In genomic region chr2:101120124-101120996, GRCh38 we compare ENCODE assay signal across 1 cellular context.
A peak's percentile ranks its signal among the peaks of the same experiment; 100 is the strongest.
TF ChIP-seq lines count a peak whose summit lies in the region.

No MANE protein-coding gene starts in this region.

TF ChIP-seq in HepG2, 621 proteins besides CTCF, POLR2A, EP300 and RAD21 (continued from another document and continues in another):
- peak; percentile 18; the same call in 1 of the 2 replicates for TF ChIP-seq SMC3 (IDR thresholded peaks at IDR 0.05; ENCODE audit: low read length)
- no peak for TF ChIP-seq CENPX (CRISPR knock-in tag; IDR thresholded peaks at IDR 0.05)
- no peak for TF ChIP-seq ZNF615 (CRISPR knock-in tag; IDR thresholded peaks at IDR 0.05; ENCODE audit: borderline replicate concordance)
- 0 out of 2 replicates have a peak, but pooled peaks have one; percentile 60 for TF ChIP-seq ZNF160 (CRISPR knock-in tag; IDR thresholded peaks at IDR 0.05)
- peak; percentile 62 for TF ChIP-seq ZNF878 (CRISPR knock-in tag; IDR thresholded peaks at IDR 0.05)
- TF ChIP-seq HHEX (CRISPR knock-in tag; IDR thresholded peaks at IDR 0.05): no peak
- TF ChIP-seq, protein P1, sequence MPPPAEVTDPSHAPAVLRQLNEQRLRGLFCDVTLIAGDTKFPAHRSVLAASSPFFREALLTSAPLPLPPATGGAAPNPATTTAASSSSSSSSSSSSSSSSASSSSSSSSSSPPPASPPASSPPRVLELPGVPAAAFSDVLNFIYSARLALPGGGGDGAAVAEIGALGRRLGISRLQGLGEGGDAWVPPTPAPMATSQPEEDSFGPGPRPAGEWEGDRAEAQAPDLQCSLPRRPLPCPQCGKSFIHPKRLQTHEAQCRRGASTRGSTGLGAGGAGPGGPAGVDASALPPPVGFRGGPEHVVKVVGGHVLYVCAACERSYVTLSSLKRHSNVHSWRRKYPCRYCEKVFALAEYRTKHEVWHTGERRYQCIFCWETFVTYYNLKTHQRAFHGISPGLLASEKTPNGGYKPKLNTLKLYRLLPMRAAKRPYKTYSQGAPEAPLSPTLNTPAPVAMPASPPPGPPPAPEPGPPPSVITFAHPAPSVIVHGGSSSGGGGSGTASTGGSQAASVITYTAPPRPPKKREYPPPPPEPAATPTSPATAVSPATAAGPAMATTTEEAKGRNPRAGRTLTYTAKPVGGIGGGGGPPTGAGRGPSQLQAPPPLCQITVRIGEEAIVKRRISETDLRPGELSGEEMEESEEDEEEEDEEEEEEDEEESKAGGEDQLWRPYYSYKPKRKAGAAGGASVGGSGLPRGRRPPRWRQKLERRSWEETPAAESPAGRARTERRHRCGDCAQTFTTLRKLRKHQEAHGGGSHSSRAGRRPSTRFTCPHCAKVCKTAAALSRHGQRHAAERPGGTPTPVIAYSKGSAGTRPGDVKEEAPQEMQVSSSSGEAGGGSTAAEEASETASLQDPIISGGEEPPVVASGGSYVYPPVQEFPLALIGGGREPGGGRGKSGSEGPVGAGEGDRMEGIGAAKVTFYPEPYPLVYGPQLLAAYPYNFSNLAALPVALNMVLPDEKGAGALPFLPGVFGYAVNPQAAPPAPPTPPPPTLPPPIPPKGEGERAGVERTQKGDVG (CRISPR knock-in tag; IDR thresholded peaks at IDR 0.05; ENCODE audit: borderline replicate concordance): 0 out of 2 replicates have a peak, but pooled peaks have one; percentile 19
- no peak for TF ChIP-seq PHB2 (IDR thresholded peaks at IDR 0.05; ENCODE audit: partially characterized antibody)
- no peak for TF ChIP-seq RFXANK (CRISPR knock-in tag; IDR thresholded peaks at IDR 0.05)
- no peak for TF ChIP-seq ZNF777 (CRISPR knock-in tag; IDR thresholded peaks at IDR 0.05)
- no peak for TF ChIP-seq PLSCR1 (CRISPR knock-in tag; IDR thresholded peaks at IDR 0.05; ENCODE audit: borderline replicate concordance)
- TF ChIP-seq, protein P2, sequence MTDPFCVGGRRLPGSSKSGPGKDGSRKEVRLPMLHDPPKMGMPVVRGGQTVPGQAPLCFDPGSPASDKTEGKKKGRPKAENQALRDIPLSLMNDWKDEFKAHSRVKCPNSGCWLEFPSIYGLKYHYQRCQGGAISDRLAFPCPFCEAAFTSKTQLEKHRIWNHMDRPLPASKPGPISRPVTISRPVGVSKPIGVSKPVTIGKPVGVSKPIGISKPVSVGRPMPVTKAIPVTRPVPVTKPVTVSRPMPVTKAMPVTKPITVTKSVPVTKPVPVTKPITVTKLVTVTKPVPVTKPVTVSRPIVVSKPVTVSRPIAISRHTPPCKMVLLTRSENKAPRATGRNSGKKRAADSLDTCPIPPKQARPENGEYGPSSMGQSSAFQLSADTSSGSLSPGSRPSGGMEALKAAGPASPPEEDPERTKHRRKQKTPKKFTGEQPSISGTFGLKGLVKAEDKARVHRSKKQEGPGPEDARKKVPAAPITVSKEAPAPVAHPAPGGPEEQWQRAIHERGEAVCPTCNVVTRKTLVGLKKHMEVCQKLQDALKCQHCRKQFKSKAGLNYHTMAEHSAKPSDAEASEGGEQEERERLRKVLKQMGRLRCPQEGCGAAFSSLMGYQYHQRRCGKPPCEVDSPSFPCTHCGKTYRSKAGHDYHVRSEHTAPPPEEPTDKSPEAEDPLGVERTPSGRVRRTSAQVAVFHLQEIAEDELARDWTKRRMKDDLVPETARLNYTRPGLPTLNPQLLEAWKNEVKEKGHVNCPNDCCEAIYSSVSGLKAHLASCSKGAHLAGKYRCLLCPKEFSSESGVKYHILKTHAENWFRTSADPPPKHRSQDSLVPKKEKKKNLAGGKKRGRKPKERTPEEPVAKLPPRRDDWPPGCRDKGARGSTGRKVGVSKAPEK (CRISPR knock-in tag; IDR thresholded peaks at IDR 0.05; ENCODE audit: borderline replicate concordance): no peak
- no peak for TF ChIP-seq ZNF549 (CRISPR knock-in tag; IDR thresholded peaks at IDR 0.05)
- TF ChIP-seq, protein P3, sequence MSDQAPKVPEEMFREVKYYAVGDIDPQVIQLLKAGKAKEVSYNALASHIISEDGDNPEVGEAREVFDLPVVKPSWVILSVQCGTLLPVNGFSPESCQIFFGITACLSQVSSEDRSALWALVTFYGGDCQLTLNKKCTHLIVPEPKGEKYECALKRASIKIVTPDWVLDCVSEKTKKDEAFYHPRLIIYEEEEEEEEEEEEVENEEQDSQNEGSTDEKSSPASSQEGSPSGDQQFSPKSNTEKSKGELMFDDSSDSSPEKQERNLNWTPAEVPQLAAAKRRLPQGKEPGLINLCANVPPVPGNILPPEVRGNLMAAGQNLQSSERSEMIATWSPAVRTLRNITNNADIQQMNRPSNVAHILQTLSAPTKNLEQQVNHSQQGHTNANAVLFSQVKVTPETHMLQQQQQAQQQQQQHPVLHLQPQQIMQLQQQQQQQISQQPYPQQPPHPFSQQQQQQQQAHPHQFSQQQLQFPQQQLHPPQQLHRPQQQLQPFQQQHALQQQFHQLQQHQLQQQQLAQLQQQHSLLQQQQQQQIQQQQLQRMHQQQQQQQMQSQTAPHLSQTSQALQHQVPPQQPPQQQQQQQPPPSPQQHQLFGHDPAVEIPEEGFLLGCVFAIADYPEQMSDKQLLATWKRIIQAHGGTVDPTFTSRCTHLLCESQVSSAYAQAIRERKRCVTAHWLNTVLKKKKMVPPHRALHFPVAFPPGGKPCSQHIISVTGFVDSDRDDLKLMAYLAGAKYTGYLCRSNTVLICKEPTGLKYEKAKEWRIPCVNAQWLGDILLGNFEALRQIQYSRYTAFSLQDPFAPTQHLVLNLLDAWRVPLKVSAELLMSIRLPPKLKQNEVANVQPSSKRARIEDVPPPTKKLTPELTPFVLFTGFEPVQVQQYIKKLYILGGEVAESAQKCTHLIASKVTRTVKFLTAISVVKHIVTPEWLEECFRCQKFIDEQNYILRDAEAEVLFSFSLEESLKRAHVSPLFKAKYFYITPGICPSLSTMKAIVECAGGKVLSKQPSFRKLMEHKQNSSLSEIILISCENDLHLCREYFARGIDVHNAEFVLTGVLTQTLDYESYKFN (CRISPR knock-in tag; conservative IDR thresholded peaks at IDR 0.05): peak; percentile 89
- TF ChIP-seq SKI (IDR thresholded peaks at IDR 0.05; ENCODE audit: partially characterized antibody): peak; percentile 81
- 0 out of 2 replicates have a peak, but pooled peaks have one; percentile 61 for TF ChIP-seq ZNF552 (CRISPR knock-in tag; IDR thresholded peaks at IDR 0.05; ENCODE audit: borderline replicate concordance)
- TF ChIP-seq ATF1 (CRISPR knock-in tag; IDR thresholded peaks at IDR 0.05): no peak
- TF ChIP-seq, protein P4, sequence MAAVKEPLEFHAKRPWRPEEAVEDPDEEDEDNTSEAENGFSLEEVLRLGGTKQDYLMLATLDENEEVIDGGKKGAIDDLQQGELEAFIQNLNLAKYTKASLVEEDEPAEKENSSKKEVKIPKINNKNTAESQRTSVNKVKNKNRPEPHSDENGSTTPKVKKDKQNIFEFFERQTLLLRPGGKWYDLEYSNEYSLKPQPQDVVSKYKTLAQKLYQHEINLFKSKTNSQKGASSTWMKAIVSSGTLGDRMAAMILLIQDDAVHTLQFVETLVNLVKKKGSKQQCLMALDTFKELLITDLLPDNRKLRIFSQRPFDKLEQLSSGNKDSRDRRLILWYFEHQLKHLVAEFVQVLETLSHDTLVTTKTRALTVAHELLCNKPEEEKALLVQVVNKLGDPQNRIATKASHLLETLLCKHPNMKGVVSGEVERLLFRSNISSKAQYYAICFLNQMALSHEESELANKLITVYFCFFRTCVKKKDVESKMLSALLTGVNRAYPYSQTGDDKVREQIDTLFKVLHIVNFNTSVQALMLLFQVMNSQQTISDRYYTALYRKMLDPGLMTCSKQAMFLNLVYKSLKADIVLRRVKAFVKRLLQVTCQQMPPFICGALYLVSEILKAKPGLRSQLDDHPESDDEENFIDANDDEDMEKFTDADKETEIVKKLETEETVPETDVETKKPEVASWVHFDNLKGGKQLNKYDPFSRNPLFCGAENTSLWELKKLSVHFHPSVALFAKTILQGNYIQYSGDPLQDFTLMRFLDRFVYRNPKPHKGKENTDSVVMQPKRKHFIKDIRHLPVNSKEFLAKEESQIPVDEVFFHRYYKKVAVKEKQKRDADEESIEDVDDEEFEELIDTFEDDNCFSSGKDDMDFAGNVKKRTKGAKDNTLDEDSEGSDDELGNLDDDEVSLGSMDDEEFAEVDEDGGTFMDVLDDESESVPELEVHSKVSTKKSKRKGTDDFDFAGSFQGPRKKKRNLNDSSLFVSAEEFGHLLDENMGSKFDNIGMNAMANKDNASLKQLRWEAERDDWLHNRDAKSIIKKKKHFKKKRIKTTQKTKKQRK (IDR thresholded peaks at IDR 0.05; ENCODE audit: low read length): no peak
- peak; percentile 67 for TF ChIP-seq MIER2 (CRISPR knock-in tag; IDR thresholded peaks at IDR 0.05)
- TF ChIP-seq, protein P5, sequence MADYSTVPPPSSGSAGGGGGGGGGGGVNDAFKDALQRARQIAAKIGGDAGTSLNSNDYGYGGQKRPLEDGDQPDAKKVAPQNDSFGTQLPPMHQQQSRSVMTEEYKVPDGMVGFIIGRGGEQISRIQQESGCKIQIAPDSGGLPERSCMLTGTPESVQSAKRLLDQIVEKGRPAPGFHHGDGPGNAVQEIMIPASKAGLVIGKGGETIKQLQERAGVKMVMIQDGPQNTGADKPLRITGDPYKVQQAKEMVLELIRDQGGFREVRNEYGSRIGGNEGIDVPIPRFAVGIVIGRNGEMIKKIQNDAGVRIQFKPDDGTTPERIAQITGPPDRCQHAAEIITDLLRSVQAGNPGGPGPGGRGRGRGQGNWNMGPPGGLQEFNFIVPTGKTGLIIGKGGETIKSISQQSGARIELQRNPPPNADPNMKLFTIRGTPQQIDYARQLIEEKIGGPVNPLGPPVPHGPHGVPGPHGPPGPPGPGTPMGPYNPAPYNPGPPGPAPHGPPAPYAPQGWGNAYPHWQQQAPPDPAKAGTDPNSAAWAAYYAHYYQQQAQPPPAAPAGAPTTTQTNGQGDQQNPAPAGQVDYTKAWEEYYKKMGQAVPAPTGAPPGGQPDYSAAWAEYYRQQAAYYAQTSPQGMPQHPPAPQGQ (CRISPR knock-in tag; IDR thresholded peaks at IDR 0.05; ENCODE audit: borderline replicate concordance): no peak
- no peak for TF ChIP-seq TEAD2 (CRISPR knock-in tag; IDR thresholded peaks at IDR 0.05)
- TF ChIP-seq SKIL (CRISPR knock-in tag; IDR thresholded peaks at IDR 0.05; ENCODE audit: borderline replicate concordance): peak; percentile 20; the same call in 1 of the 2 replicates
- TF ChIP-seq NR2F2 (IDR thresholded peaks at IDR 0.05; ENCODE audit: borderline replicate concordance, low read depth): no peak; the same call in 1 of the 2 replicates
- peak; percentile 70; the same call in 1 of the 2 replicates for TF ChIP-seq GFI1 (CRISPR knock-in tag; IDR thresholded peaks at IDR 0.05; ENCODE audit: borderline replicate concordance)
- no peak for TF ChIP-seq SOX13 (IDR thresholded peaks at IDR 0.05)
- peak in 1 of 2 experiments; percentile 72; a peak in 1 of 4 replicates for TF ChIP-seq SOX13 (CRISPR knock-in tag; conservative IDR thresholded peaks at IDR 0.05 in 1 of 2, IDR thresholded peaks at IDR 0.05 in 1 of 2)
- TF ChIP-seq GATAD2A (CRISPR knock-in tag; IDR thresholded peaks at IDR 0.05): peak; percentile 98
- no peak; the same call in 1 of the 2 replicates for TF ChIP-seq ZZZ3 (CRISPR knock-in tag; IDR thresholded peaks at IDR 0.05; ENCODE audit: borderline replicate concordance)
- no peak for TF ChIP-seq ZBTB39 (CRISPR knock-in tag; IDR thresholded peaks at IDR 0.05)
- TF ChIP-seq NKX3-1 (CRISPR knock-in tag; IDR thresholded peaks at IDR 0.05): peak; percentile 82; the same call in 1 of the 2 replicates
- TF ChIP-seq SP140L (CRISPR knock-in tag; IDR thresholded peaks at IDR 0.05; ENCODE audit: borderline replicate concordance): no peak
- TF ChIP-seq ZNF343 (CRISPR knock-in tag; IDR thresholded peaks at IDR 0.05): no peak
- no peak; the same call in 1 of the 2 replicates for TF ChIP-seq NFIC (IDR thresholded peaks at IDR 0.05; ENCODE audit: low read length)
- TF ChIP-seq ZNF776 (CRISPR knock-in tag; IDR thresholded peaks at IDR 0.05): no peak
- TF ChIP-seq SIN3B (IDR thresholded peaks at IDR 0.05; ENCODE audit: low read length): no peak
- TF ChIP-seq RBM22 (optimal IDR thresholded peaks at IDR 0.05; ENCODE audit: low read length): peak; percentile 65
- TF ChIP-seq RFX1 (IDR thresholded peaks at IDR 0.05): no peak
- peak; percentile 92 for TF ChIP-seq FOSL1 (CRISPR knock-in tag; IDR thresholded peaks at IDR 0.05; ENCODE audit: borderline replicate concordance)
- no peak for TF ChIP-seq ZNF782 (CRISPR knock-in tag; IDR thresholded peaks at IDR 0.05; ENCODE audit: borderline replicate concordance)
- TF ChIP-seq ZNF75D (CRISPR knock-in tag; IDR thresholded peaks at IDR 0.05; ENCODE audit: borderline replicate concordance): no peak
- no peak for TF ChIP-seq RFX5 (IDR thresholded peaks at IDR 0.05; ENCODE audit: low read depth, low read length)
- TF ChIP-seq PHF21A (CRISPR knock-in tag; IDR thresholded peaks at IDR 0.05): peak; percentile 93
